Comparison of ENCODE assay signal across 8 cellular contexts in the genomic region with DNA sequence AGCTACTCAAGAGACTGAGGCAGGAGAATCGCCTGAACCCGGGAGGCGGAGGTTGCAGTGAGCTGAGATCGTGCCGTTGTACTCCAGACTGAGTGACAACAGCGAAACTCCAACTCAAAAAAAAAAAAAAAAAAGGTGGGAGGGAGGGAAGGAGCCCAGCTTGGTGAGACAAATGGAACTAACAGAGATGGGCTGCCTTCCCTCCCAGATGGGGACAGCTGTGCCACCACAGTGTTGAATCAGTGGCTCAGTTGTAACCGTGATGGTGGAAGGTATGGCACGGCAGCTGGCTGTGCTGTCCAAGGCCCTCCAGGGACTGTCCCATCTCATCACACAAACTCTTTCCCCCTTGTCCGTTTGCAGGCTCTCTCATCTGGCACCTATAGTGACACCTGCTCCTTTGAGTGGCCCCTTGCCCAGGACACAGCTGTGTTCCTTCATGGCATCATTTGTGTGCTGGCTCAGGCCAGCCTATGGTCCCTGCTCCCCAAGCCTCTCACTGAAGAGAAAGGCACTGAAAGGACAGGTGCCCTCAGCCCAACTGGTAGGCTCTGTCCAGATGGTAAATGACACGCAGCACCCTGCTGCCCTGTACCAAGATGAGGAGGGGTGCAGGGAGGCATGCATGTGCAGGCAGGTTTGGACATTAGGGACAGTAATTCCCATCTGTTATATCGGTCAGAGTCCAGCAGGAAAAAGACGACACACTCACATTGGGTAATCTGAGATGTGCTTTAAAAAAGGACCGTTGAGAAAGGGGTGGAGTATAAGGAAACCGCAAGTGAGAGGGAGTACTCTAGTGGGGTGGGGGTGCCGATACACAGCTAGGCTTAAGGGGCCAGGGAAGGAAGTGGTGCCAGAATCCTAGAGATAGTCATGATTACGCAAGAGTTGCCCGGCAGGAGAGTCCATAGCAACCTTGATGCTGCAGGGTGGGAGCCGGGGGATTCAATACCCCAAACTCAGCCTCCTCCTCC. TPM values are rescaled to one million over a fixed set of nuclear protein-coding genes. Genes with fewer than 3 reads are reported as not detected.
DNase-seq lines count a peak whose midpoint lies in the region; ATAC-seq and TF ChIP-seq lines count a peak whose summit lies in the region.

No MANE protein-coding gene starts in this region.

- H3K4me3 ChIP-seq in mammary epithelial cell (replicated peaks in 1 of 3; ENCODE audit: insufficient read depth in 1 of 3, low read depth in 2 of 3, low read length in 3 of 3) = no peak overlapping the region
- no peak overlapping the region for H3K4me3 ChIP-seq in smooth muscle cell

- H3K79me2 ChIP-seq in mammary epithelial cell (ENCODE audit: insufficient read depth, low read length) (no peaks in the 10 kb centered on the region), smooth muscle cell (ENCODE audit: low read depth) (no peaks in the 10 kb centered on the region)

- TSS peak; percentile 30 for BruUV-seq in mammary epithelial cell (replicated peaks; lab: Mats Ljungman, UMichigan)

- peaks cover 0 to 47% (median 12%) of the 10 kb centered on the region in 3 donors for H3K36me3 Mint-ChIP-seq in naive thymus-derived CD8-positive, alpha-beta T cell

- H3K27me3 ChIP-seq in mammary epithelial cell (ENCODE audit: insufficient read depth, low read length) = no peaks in the 10 kb centered on the region
- no peaks in the 10 kb centered on the region for H3K27me3 ChIP-seq in smooth muscle cell (ENCODE audit: low read depth)

- no peak overlapping the region for H3K9ac ChIP-seq in mammary epithelial cell (ENCODE audit: insufficient read depth, low read length)
- no peak overlapping the region for H3K9ac ChIP-seq in smooth muscle cell (ENCODE audit: low read depth)

- H3K4me1 Mint-ChIP-seq in naive thymus-derived CD8-positive, alpha-beta T cell = peaks cover 31 to 89% (median 82%) of the 10 kb centered on the region in 4 donors

- intact Hi-C loops in mammary epithelial cell (cut with micrococcal nuclease) = no loop called here

- 97% methylated on average over 12 of the region's 18 CpGs for WGBS in mammary epithelial cell (ENCODE audit: low coverage, missing lambda C conversion rate)
- WGBS in smooth muscle cell (ENCODE audit: low lambda C conversion rate) = 81% methylated on average over 14 of the region's 18 CpGs

- H3K9me3 Mint-ChIP-seq in naive thymus-derived CD8-positive, alpha-beta T cell = no peaks in the 10 kb centered on the region

- H3K4me3 Mint-ChIP-seq in naive thymus-derived CD8-positive, alpha-beta T cell = peak overlapping the region; percentile 37 to 79 (median 60)

- dilution Hi-C loops in mammary epithelial cell (cut with HindIII; ENCODE audit: low sequenced_read_pairs) = no loop called here

- H3K9me3 ChIP-seq in mammary epithelial cell (replicated peaks; ENCODE audit: insufficient read depth, low read length) (no peaks in the 10 kb centered on the region), smooth muscle cell (replicated peaks; ENCODE audit: low read depth) (no peaks in the 10 kb centered on the region)

- CTCF ChIA-PET in mammary epithelial cell (lab: Charles Lee; ENCODE audit: low non-redundant PET) = no interaction called here

- H3K4me2 ChIP-seq in mammary epithelial cell (ENCODE audit: insufficient read depth, low read depth, low read length) (no peak overlapping the region), smooth muscle cell (no peak overlapping the region)

- H3K27ac ChIP-seq in mammary epithelial cell (ENCODE audit: insufficient read depth, low read depth, low read length) (no peak overlapping the region), smooth muscle cell (ENCODE audit: low read depth) (no peak overlapping the region)

- H4K20me1 ChIP-seq in mammary epithelial cell (ENCODE audit: insufficient read depth, low read length) (no peaks in the 10 kb centered on the region), smooth muscle cell (ENCODE audit: low read depth) (no peaks in the 10 kb centered on the region)

- peak; percentile 89 for DNase-seq in DMS 273 treated with DMSO at 0.1 percent for 48 hours (lab: John Stamatoyannopoulos, UW)
- DNase-seq in NCI-H2029 (lab: John Stamatoyannopoulos, UW) = peak; percentile 76
- no peak for DNase-seq in mammary epithelial cell
- DNase-seq in naive thymus-derived CD8-positive, alpha-beta T cell = peak in 4 of 10 donors; percentile 18 to 68 (median 38)
- DNase-seq in hepatic stellate cell (ENCODE audit: low spot score) = no peak
- no peak for DNase-seq in GM13977 (ENCODE audit: low spot score)
- DNase-seq in smooth muscle cell (lab: John Stamatoyannopoulos, UW; ENCODE audit: unreplicated experiment) = no peak
- no peak for DNase-seq in ACHN

- POLR2A ChIA-PET in naive thymus-derived CD8-positive, alpha-beta T cell (lab: Charles Lee) = interaction anchor here (0.8 to 4.9 kb wide), 5 partner anchors 7 to 36 kb away, joined by 3 to 50 read pairs (median 7); a partner anchor contains a TSS

- in situ Hi-C loops in mammary epithelial cell (cut with MboI; ENCODE audit: low sequenced_read_pairs in 2 of 2) = no loop called here
- in situ Hi-C loops in GM13977 (cut with MboI; ENCODE audit: low pct_unique_long_range_greater_than_20kb, low sequenced_read_pairs, unreplicated experiment) = no loop called here
- in situ Hi-C loops in ACHN (cut with HindIII; ENCODE audit: low pct_ligation_motif_present, low pct_unique_long_range_greater_than_20kb, low sequenced_read_pairs) = no loop called here

- H3K27ac Mint-ChIP-seq in naive thymus-derived CD8-positive, alpha-beta T cell = peak overlapping the region; percentile 78 to 97 (median 88)

- H3K4me1 ChIP-seq in mammary epithelial cell (ENCODE audit: insufficient read depth, low read length) (peaks cover 15% of the 10 kb centered on the region), smooth muscle cell (ENCODE audit: low read depth) (peaks cover 21% of the 10 kb centered on the region)

- no peak for TF ChIP-seq CTCF in mammary epithelial cell (conservative IDR thresholded peaks at IDR 0.05 in 1 of 2, IDR thresholded peaks at IDR 0.05 in 1 of 2; ENCODE audit: extremely low read depth in 1 of 2, insufficient read depth in 1 of 2, low read depth in 1 of 2, low read length in 2 of 2)
- TF ChIP-seq CTCF in GM13977 (IDR thresholded peaks at IDR 0.05; ENCODE audit: extremely low read depth, insufficient read depth, missing control alignments) = no peak
- TF ChIP-seq CTCF in smooth muscle cell (IDR thresholded peaks at IDR 0.05; ENCODE audit: borderline replicate concordance, insufficient read depth, poor library complexity, severe bottlenecking) = no peak

- ATAC-seq in naive thymus-derived CD8-positive, alpha-beta T cell = peak; percentile 58 to 70

- H2AFZ ChIP-seq in mammary epithelial cell (ENCODE audit: low read depth, low read length) (no peak overlapping the region), smooth muscle cell (ENCODE audit: low read depth) (no peak overlapping the region)

- H3F3A ChIP-seq in smooth muscle cell (ENCODE audit: low read depth) = no peaks in the 10 kb centered on the region

- H3K27me3 Mint-ChIP-seq in naive thymus-derived CD8-positive, alpha-beta T cell = no peaks in the 10 kb centered on the region

- H3K36me3 ChIP-seq in mammary epithelial cell (ENCODE audit: insufficient read depth, low read length) = no peaks in the 10 kb centered on the region
- no peaks in the 10 kb centered on the region for H3K36me3 ChIP-seq in smooth muscle cell (ENCODE audit: low read depth)

RNA-seq across cellular contexts. Expression of a gene that starts 4.3 kb away (rescaled TPM):
- not detected for total RNA-seq in mammary epithelial cell
- not detected for polyA plus RNA-seq in mammary epithelial cell
- not detected for polyA minus RNA-seq in mammary epithelial cell
- total RNA-seq in naive thymus-derived CD8-positive, alpha-beta T cell = under 1 TPM in 1 of 2 experiments, not detected in 1; 0.13 TPM
- under 1 TPM; 0.17 to 0.43 (median 0.30) TPM for polyA plus RNA-seq in naive thymus-derived CD8-positive, alpha-beta T cell
- total RNA-seq in smooth muscle cell = not detected in 2 replicates
- not detected in 2 replicates for polyA plus RNA-seq in smooth muscle cell

RNA-seq across cellular contexts. Expression of a gene that starts 7.5 kb away (rescaled TPM):
- total RNA-seq in mammary epithelial cell (10 to 100 TPM; 10.7 to 36.6 TPM), smooth muscle cell (5.8 and 7.5 TPM in 2 replicates)
- polyA plus RNA-seq in mammary epithelial cell (35.3 TPM), smooth muscle cell (7.8 and 9.6 TPM in 2 replicates)
- 22.4 TPM for polyA minus RNA-seq in mammary epithelial cell
- 10 to 100 TPM; 65.3 to 68.1 TPM for total RNA-seq in naive thymus-derived CD8-positive, alpha-beta T cell
- 10 to 100 TPM; 40.6 to 87.3 (median 45.1) TPM for polyA plus RNA-seq in naive thymus-derived CD8-positive, alpha-beta T cell

RNA-seq across cellular contexts. Expression of a gene that starts 12.6 kb away (rescaled TPM):
- not detected for total RNA-seq in mammary epithelial cell
- polyA plus RNA-seq in mammary epithelial cell = not detected
- polyA minus RNA-seq in mammary epithelial cell = not detected
- not detected for total RNA-seq in naive thymus-derived CD8-positive, alpha-beta T cell
- under 1 TPM in 1 of 3 donors, not detected in 2; 0.36 TPM for polyA plus RNA-seq in naive thymus-derived CD8-positive, alpha-beta T cell
- 1.7 TPM in 1 of 2 replicates, not detected in the other for total RNA-seq in smooth muscle cell
- 0.41 and 0.52 TPM in 2 replicates for polyA plus RNA-seq in smooth muscle cell

RNA-seq across cellular contexts. Expression of a gene that starts 35.8 kb away (rescaled TPM):
- 10 to 100 TPM in 1 of 2 donors, 1 to 10 TPM in 1; 6.7 to 12.9 TPM for total RNA-seq in mammary epithelial cell
- 3.3 TPM for polyA plus RNA-seq in mammary epithelial cell
- polyA minus RNA-seq in mammary epithelial cell = 6.6 TPM
- total RNA-seq in naive thymus-derived CD8-positive, alpha-beta T cell = 1 to 10 TPM; 3.8 to 5.5 TPM
- polyA plus RNA-seq in naive thymus-derived CD8-positive, alpha-beta T cell = 1 to 10 TPM; 2.8 to 9.1 (median 5.1) TPM
- total RNA-seq in smooth muscle cell = 6.3 and 16.9 TPM in 2 replicates
- 9.6 and 15.4 TPM in 2 replicates for polyA plus RNA-seq in smooth muscle cell

Comparison
In these comparisons a context has a peak if more than half of its experiments do, and no peak if none do; other contexts are left out.
1. DNase-seq: peak in DMS 273 treated with DMSO at 0.1 percent for 48 hours (single experiment) and NCI-H2029 (single experiment); none in mammary epithelial cell (single experiment), hepatic stellate cell (single experiment), GM13977 (single experiment), smooth muscle cell (single experiment) and ACHN (single experiment).